21 cellular contexts compared by ENCODE assay signal in genomic region chr4:3705236-3705987, GRCh38.
"Had no signal": no experiment of that assay in that cellular context is flagged by ENCODE, and none has a peak within 500 bp of the region (broad histone marks: within the 10 kb centered on the region; RNA-seq: fewer than 3 reads in every experiment).

No MANE protein-coding gene starts in this region.

- ATAC-seq: activated CD8-positive, alpha-beta memory T cell treated with anti-CD3 and anti-CD28 coated beads, Interleukin-2, amount 10 ng/mL, durations not matched to agents 7 days and 5 days; gastroesophageal sphincter; pancreas; stimulated activated memory B cell treated with anti-CD40 and anti-IgM and Interleukin-4, amounts not matched to agents 10 μg/mL and 1 μg/mL and 100 μg/mL, for 72 hours had no signal

- H3K4me3 Mint-ChIP-seq: activated CD4-positive, alpha-beta memory T cell treated with anti-CD3 and anti-CD28 coated beads, Interleukin-2, amount 10 ng/mL, durations not matched to agents 7 days and 5 days; activated CD8-positive, alpha-beta memory T cell treated with anti-CD3 and anti-CD28 coated beads, Interleukin-2, amount 10 ng/mL, durations not matched to agents 7 days and 5 days; activated naive CD4-positive, alpha-beta T cell treated with anti-CD3 and anti-CD28 coated beads, Interleukin-2, amount 10 ng/mL, durations not matched to agents 7 days and 5 days; stimulated activated memory B cell treated with anti-CD40 and anti-IgM and Interleukin-4, amounts not matched to agents 10 μg/mL and 1 μg/mL and 100 μg/mL, for 72 hours had no signal

- H3K9me3 ChIP-seq: ascending aorta, esophagus muscularis mucosa, gastroesophageal sphincter, pancreas, sigmoid colon, thoracic aorta, upper lobe of left lung had no signal

- H3K27ac Mint-ChIP-seq: activated CD4-positive, alpha-beta memory T cell treated with anti-CD3 and anti-CD28 coated beads, Interleukin-2, amount 10 ng/mL, durations not matched to agents 7 days and 5 days; activated CD8-positive, alpha-beta memory T cell treated with anti-CD3 and anti-CD28 coated beads, Interleukin-2, amount 10 ng/mL, durations not matched to agents 7 days and 5 days; activated naive CD4-positive, alpha-beta T cell treated with anti-CD3 and anti-CD28 coated beads, Interleukin-2, amount 10 ng/mL, durations not matched to agents 7 days and 5 days; activated T-helper 2 cell treated with anti-CD3 and anti-CD28 coated beads, Interferon-gamma antibody, Interleukin-2, Interleukin-4, amounts not matched to agents 10 μg/mL and 5 μg/mL and 100 μg/mL, durations not matched to agents 14 hours and 24 hours and 36 hours; stimulated activated memory B cell treated with anti-CD40 and anti-IgM and Interleukin-4, amounts not matched to agents 10 μg/mL and 1 μg/mL and 100 μg/mL, for 72 hours had no signal

- H3K36me3 Mint-ChIP-seq: activated CD8-positive, alpha-beta memory T cell treated with anti-CD3 and anti-CD28 coated beads, Interleukin-2, amount 10 ng/mL, durations not matched to agents 7 days and 5 days; activated naive CD4-positive, alpha-beta T cell treated with anti-CD3 and anti-CD28 coated beads, Interleukin-2, amount 10 ng/mL, durations not matched to agents 7 days and 5 days; stimulated activated memory B cell treated with anti-CD40 and anti-IgM and Interleukin-4, amounts not matched to agents 10 μg/mL and 1 μg/mL and 100 μg/mL, for 72 hours had no signal

- H3K4me1 Mint-ChIP-seq: activated CD4-positive, alpha-beta memory T cell treated with anti-CD3 and anti-CD28 coated beads, Interleukin-2, amount 10 ng/mL, durations not matched to agents 7 days and 5 days; activated CD8-positive, alpha-beta memory T cell treated with anti-CD3 and anti-CD28 coated beads, Interleukin-2, amount 10 ng/mL, durations not matched to agents 7 days and 5 days; activated naive CD4-positive, alpha-beta T cell treated with anti-CD3 and anti-CD28 coated beads, Interleukin-2, amount 10 ng/mL, durations not matched to agents 7 days and 5 days had no signal

- H3K4me3 ChIP-seq: esophagus muscularis mucosa, gastroesophageal sphincter, pancreas, sigmoid colon, thoracic aorta, upper lobe of left lung had no signal

- H3K36me3 ChIP-seq: ascending aorta, esophagus muscularis mucosa, gastroesophageal sphincter, pancreas, sigmoid colon, thoracic aorta, upper lobe of left lung had no signal

- H3K27me3 ChIP-seq: ascending aorta had no signal

- H3K27me3 Mint-ChIP-seq: activated CD4-positive, alpha-beta memory T cell treated with anti-CD3 and anti-CD28 coated beads, Interleukin-2, amount 10 ng/mL, durations not matched to agents 7 days and 5 days had no signal

- H3K4me1 ChIP-seq: esophagus muscularis mucosa, pancreas, sigmoid colon, upper lobe of left lung had no signal

- DNase-seq: activated CD4-positive, alpha-beta memory T cell treated with anti-CD3 and anti-CD28 coated beads, Interleukin-2, amount 10 ng/mL, durations not matched to agents 7 days and 5 days; activated CD4-positive, alpha-beta T cell treated with anti-CD3 and anti-CD28 coated beads for 48 hours; activated CD4-positive, CD25-positive, alpha-beta regulatory T cell; activated CD8-positive, alpha-beta memory T cell treated with anti-CD3 and anti-CD28 coated beads, Interleukin-2, amount 10 ng/mL, durations not matched to agents 7 days and 5 days; activated naive CD4-positive, alpha-beta T cell treated with anti-CD3 and anti-CD28 coated beads, Interleukin-2, amount 10 ng/mL, durations not matched to agents 7 days and 5 days; activated T-cell treated with anti-CD3 and anti-CD28 coated beads, Interleukin-2, amount 50 U/mL, for 1 hour; effector CD8-positive, alpha-beta T cell; mammary epithelial cell; midbrain; sigmoid colon; stimulated activated CD4-positive, alpha-beta T cell treated with anti-CD3 and anti-CD28 coated beads, Interleukin-4, amount 100 ng/mL, for 4 hours; T-helper 1 cell; T-helper 9 cell had no signal

- H3K9me3 Mint-ChIP-seq: activated CD4-positive, alpha-beta memory T cell treated with anti-CD3 and anti-CD28 coated beads, Interleukin-2, amount 10 ng/mL, durations not matched to agents 7 days and 5 days; activated naive CD4-positive, alpha-beta T cell treated with anti-CD3 and anti-CD28 coated beads, Interleukin-2, amount 10 ng/mL, durations not matched to agents 7 days and 5 days; activated T-helper 2 cell treated with anti-CD3 and anti-CD28 coated beads, Interferon-gamma antibody, Interleukin-2, Interleukin-4, amounts not matched to agents 10 μg/mL and 5 μg/mL and 100 μg/mL, durations not matched to agents 14 hours and 24 hours and 36 hours; stimulated activated memory B cell treated with anti-CD40 and anti-IgM and Interleukin-4, amounts not matched to agents 10 μg/mL and 1 μg/mL and 100 μg/mL, for 72 hours had no signal

- H3K27ac ChIP-seq: ascending aorta, esophagus muscularis mucosa, gastroesophageal sphincter, pancreas, sigmoid colon, thoracic aorta, upper lobe of left lung had no signal
